11 cellular contexts compared by ENCODE assay signal in the genomic region with DNA sequence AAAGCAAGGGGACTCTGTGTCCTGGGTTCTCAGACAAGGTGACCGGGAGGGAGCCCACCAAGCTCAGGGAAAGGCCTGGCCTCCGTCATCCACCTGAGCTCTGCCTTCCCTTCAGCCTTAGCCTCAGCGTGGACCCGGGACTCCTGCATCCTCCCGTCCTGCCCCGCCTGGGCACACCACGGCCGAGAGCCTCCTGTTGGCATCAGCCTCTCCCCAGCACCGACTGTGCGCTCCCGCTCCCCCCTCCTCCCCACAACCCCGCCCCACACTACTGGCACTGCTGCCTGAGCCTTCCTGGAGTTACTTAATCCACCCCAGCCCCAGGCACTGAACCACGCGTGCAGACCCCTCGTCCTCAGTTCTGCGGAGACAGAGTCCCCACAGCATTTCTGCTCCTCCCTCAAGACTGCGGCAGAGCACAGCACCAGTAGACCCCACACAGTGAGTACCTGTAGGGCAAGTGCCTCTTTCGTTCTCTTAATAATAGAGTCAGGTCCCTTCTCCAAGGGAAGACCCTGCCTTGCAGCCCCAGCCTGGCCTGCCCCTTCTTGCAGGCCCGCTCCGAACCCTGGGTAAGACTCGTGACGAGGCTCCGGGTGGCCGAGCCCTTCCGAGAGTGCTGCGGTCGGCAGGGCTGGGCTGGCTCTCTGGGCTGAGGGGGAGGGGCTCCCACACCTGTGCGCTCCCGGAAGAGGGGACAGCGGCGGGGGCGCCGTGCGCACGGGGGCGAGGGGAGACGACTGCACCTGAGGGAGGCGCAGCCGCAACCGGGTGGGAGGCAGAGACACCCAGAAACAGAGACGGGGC. TPM values are rescaled to one million over a fixed set of nuclear protein-coding genes. Genes with fewer than 3 reads are reported as not detected.
DNase-seq lines count a peak whose midpoint lies in the region; ATAC-seq and TF ChIP-seq lines count a peak whose summit lies in the region.
"Had no signal": no experiment of that assay in that cellular context is flagged by ENCODE, and none has a peak within 500 bp of the region (broad histone marks: within the 10 kb centered on the region; RNA-seq: fewer than 3 reads in every experiment).

A gene with protein sequence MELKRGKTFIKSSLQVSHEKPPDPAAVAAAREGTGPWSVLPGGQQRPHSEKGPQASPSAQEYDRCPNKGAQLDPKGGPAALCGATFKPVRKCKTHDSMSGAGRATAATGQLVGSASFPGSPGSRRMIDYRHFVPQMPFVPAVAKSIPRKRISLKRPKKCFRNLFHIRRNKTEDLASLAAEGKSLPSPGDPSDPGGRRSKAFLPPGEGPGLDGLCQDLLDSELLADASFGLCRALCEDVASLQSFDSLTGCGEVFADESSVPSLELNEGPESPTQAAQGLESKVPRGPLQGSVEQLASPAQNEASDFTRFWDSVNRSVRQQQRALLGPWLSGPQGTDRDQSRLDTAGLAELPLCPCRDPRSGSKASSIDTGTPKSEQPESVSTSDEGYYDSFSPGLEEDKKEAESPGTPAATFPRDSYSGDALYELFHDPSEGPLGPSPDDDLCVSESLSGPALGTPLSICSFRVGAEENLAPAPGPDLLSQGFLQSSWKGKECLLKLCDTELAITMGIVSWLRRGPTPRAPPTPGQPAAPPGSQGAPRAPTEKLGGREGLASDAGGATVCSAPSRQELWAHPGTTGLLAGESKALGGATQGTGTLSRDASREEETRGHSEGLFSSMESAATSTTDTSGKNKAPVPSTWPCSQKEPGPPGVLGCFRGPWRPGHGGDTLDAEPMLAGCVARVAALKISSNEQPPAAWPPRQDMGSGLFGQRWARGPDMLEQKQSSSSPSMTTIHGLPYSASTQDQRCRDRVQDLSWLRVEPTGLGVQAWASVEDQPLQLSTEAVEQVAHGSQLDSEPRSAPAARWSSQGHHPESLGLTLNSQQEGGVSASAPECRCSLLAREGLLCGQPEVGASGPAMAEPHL (plus strand): TSS at position 307 of the 807 bp plus-strand sequence. CDS start 6,533 bp downstream, outside the sequence.

- no peaks in the 10 kb centered on the region for H3K9me3 ChIP-seq in PC-3 (ENCODE audit: low read length)
- H3K9me3 ChIP-seq in transverse colon = no peaks in the 10 kb centered on the region
- H3K9me3 ChIP-seq: neutrophil had no signal

- no peaks in the 10 kb centered on the region for H3K9me2 ChIP-seq in PC-3 (replicated peaks; ENCODE audit: low read length)

- intact Hi-C loops in PC-3 (cut with micrococcal nuclease) (no loop called here), transverse colon (cut with DNase I; ENCODE audit: low total_unique reads) (no loop called here)

- no peak within 1 kb of the TSS for H2AFZ ChIP-seq in PC-3 (ENCODE audit: low read length)

- no peak within 1 kb of the TSS for H3K27ac Mint-ChIP-seq in activated naive CD4-positive, alpha-beta T cell treated with anti-CD3 and anti-CD28 coated beads, Interleukin-2, amount 50 U/mL, for 24 hours

- no peak for DNase-seq in activated naive CD4-positive, alpha-beta T cell treated with Interleukin-2 at 50 U/mL for 16 hours
- DNase-seq in PC-3 = no peak
- DNase-seq in islet precursor cell = peak; percentile 80
- no peak for DNase-seq in transverse colon
- DNase-seq in stimulated activated naive CD4-positive, alpha-beta T cell (lab: John Stamatoyannopoulos, UW) = no peak
- DNase-seq: activated gamma-delta T cell had no signal

- no peak within 1 kb of the TSS for H3K9ac ChIP-seq in PC-3 (ENCODE audit: low read length)

- H3K4me3 Mint-ChIP-seq in activated naive CD4-positive, alpha-beta T cell treated with anti-CD3 and anti-CD28 coated beads, Interleukin-2, amount 50 U/mL, for 24 hours = peak within 1 kb of the TSS; percentile 44

- H3K4me2 ChIP-seq in PC-3 (ENCODE audit: low read length) = peak within 1 kb of the TSS; percentile 54; the same call in 1 of the 2 replicates

- H4K20me1 ChIP-seq in PC-3 (ENCODE audit: low read length) = no peaks in the 10 kb centered on the region

- no peaks in the 10 kb centered on the region for H3F3A ChIP-seq in PC-3 (ENCODE audit: low read length, unreplicated experiment)

- no TSS peak for BruUV-seq in PC-3 (replicated peaks; lab: Mats Ljungman, UMichigan)

- CTCF ChIA-PET in PC-3 (lab: Charles Lee) = no interaction called here

- H3K4me3 ChIP-seq in PC-3 (ENCODE audit: low read length) (no peak within 1 kb of the TSS), transverse colon (peak within 1 kb of the TSS in 3 of 4 donors; percentile 25 to 46 (median 31))

- H3K27me3 ChIP-seq in PC-3 (ENCODE audit: low read length) (peaks cover 75% of the 10 kb centered on the region), transverse colon (peaks cover 49% of the 10 kb centered on the region)

- H3K27ac ChIP-seq in PC-3 (ENCODE audit: low read length) (no peak within 1 kb of the TSS), transverse colon (no peak within 1 kb of the TSS)
- H3K27ac ChIP-seq: C4-2B, neutrophil had no signal

- peaks cover 19% of the 10 kb centered on the region for H3K4me1 Mint-ChIP-seq in activated naive CD4-positive, alpha-beta T cell treated with anti-CD3 and anti-CD28 coated beads, Interleukin-2, amount 50 U/mL, for 24 hours

- H3K36me3 ChIP-seq in PC-3 (ENCODE audit: low read depth, low read length) = no peaks in the 10 kb centered on the region
- no peaks in the 10 kb centered on the region for H3K36me3 ChIP-seq in transverse colon
- H3K36me3 ChIP-seq: neutrophil had no signal

- H3K36me3 Mint-ChIP-seq in activated naive CD4-positive, alpha-beta T cell treated with anti-CD3 and anti-CD28 coated beads, Interleukin-2, amount 50 U/mL, for 24 hours = no peaks in the 10 kb centered on the region

- TF ChIP-seq POLR2A in transverse colon (IDR thresholded peaks at IDR 0.05) = no peak

- WGBS in transverse colon (ENCODE audit: low coverage in 1 of 2), 2 donors = 5 to 6% methylated on average over 16 to 40 of the region's 41 CpGs

- H3K9me3 Mint-ChIP-seq in activated naive CD4-positive, alpha-beta T cell treated with anti-CD3 and anti-CD28 coated beads, Interleukin-2, amount 50 U/mL, for 24 hours = no peaks in the 10 kb centered on the region

- ATAC-seq in PC-3 (peak; percentile 20; the same call in 1 of the 2 replicates), GM18873 (IDR thresholded peaks at IDR 0.05; ENCODE audit: low FRiP score, unreplicated experiment) (no peak), GM19463 (IDR thresholded peaks at IDR 0.05; ENCODE audit: unreplicated experiment) (no peak)

- in situ Hi-C loops in transverse colon (cut with MboI; ENCODE audit: low pct_ligation_motif_present in 1 of 4, low pct_unique_long_range_greater_than_20kb in 1 of 4, low sequenced_read_pairs in 3 of 4) = no loop called here

- TF ChIP-seq CTCF in PC-3 (conservative IDR thresholded peaks at IDR 0.05; ENCODE audit: low read depth, low read length) (no peak), transverse colon (IDR thresholded peaks at IDR 0.05) (no peak)

- H3K79me2 ChIP-seq in PC-3 (ENCODE audit: low read length) = no peaks in the 10 kb centered on the region

- H3K4me1 ChIP-seq in PC-3 (ENCODE audit: insufficient read depth, low read length) (no peaks in the 10 kb centered on the region), transverse colon (peaks cover 0 to 4% (median 0%) of the 10 kb centered on the region in 4 donors)

- peaks cover 41% of the 10 kb centered on the region for H3K27me3 Mint-ChIP-seq in activated naive CD4-positive, alpha-beta T cell treated with anti-CD3 and anti-CD28 coated beads, Interleukin-2, amount 50 U/mL, for 24 hours

- POLR2A ChIA-PET in PC-3 (lab: Charles Lee; ENCODE audit: unreplicated experiment) = no interaction called here

- TF ChIP-seq EP300 in transverse colon (IDR thresholded peaks at IDR 0.05; ENCODE audit: low read depth) = no peak

RNA-seq across cellular contexts. Expression of the gene that starts here (rescaled TPM):
- total RNA-seq in PC-3 (2014; rRNA removed) (not detected in 2 replicates), transverse colon (under 1 TPM in 2 of 4 donors, not detected in 2; 0.27 to 0.32 TPM)

Comparison
In these comparisons a context has a peak if more than half of its experiments do, and no peak if none do; other contexts are left out.
1. Peak in ATAC-seq and H3K4me2 ChIP-seq in PC-3; RNA of the gene not detected or under 1 TPM.